19 cellular contexts compared by ENCODE assay signal in the genomic region with DNA sequence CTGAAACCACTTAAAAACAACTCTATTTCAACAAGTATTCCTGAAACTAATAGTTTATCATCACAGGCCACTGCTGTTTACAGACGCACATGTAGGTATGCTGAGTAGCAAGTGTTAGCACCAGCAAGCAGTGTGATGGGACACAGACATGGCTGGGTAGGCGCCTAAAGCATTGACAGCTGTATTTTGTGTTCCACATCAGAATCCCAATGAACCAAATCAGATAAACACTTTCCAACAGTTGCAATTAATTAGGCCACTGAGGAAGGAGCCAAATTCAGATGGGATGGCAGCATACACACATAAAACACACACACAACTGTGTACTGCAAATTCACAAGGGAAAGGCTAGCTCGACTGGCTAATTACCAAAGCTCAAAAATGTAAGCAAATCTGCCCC.
"Had no signal": no experiment of that assay in that cellular context is flagged by ENCODE, and none has a peak within 500 bp of the region (broad histone marks: within the 10 kb centered on the region; RNA-seq: fewer than 3 reads in every experiment).

No MANE protein-coding gene starts in this region.

- H3K27ac ChIP-seq: body of pancreas, coronary artery, pancreas, prostate gland, skin epidermis had no signal

- H3K4me3 ChIP-seq: body of pancreas, coronary artery, pancreas, prostate gland, skin epidermis had no signal

- H3K4me1 ChIP-seq: body of pancreas, pancreas, prostate gland had no signal

- DNase-seq: activated CD4-positive, alpha-beta T cell treated with anti-CD3 and anti-CD28 coated beads for 48 hours; activated CD4-positive, alpha-beta T cell treated with anti-CD3 and anti-CD28 coated beads, Interleukin-2, amount 50 U/mL, for 48 hours; activated CD8-positive, alpha-beta memory T cell treated with anti-CD3 and anti-CD28 coated beads for 24 hours; activated effector memory CD4-positive, alpha-beta T cell treated with Interleukin-2 at 50 U/mL for 16 hours; activated naive CD4-positive, alpha-beta T cell treated with Interleukin-2 at 50 U/mL for 16 hours; body of pancreas; effector memory CD8-positive, alpha-beta T cell; midbrain; naive thymus-derived CD4-positive, alpha-beta T cell; nucleus accumbens; retina; stimulated activated CD4-positive, alpha-beta T cell treated with anti-CD3 and anti-CD28 coated beads, Interleukin-12 subunit alpha, Interleukin-12 subunit beta, amount 100 ng/mL, for 4 hours; stimulated activated CD4-positive, alpha-beta T cell treated with anti-CD3 and anti-CD28 coated beads, Interleukin-4, amount 100 ng/mL, for 1 hour had no signal

- H3K9me3 ChIP-seq: body of pancreas, pancreas, prostate gland had no signal

- H3K27me3 ChIP-seq: body of pancreas, pancreas had no signal

- ATAC-seq: body of pancreas; effector memory CD8-positive, alpha-beta T cell; esophagus mucosa; naive thymus-derived CD4-positive, alpha-beta T cell; pancreas; sciatic nerve had no signal
